ENCODE assay signal across 1 cellular context in the genomic region with DNA sequence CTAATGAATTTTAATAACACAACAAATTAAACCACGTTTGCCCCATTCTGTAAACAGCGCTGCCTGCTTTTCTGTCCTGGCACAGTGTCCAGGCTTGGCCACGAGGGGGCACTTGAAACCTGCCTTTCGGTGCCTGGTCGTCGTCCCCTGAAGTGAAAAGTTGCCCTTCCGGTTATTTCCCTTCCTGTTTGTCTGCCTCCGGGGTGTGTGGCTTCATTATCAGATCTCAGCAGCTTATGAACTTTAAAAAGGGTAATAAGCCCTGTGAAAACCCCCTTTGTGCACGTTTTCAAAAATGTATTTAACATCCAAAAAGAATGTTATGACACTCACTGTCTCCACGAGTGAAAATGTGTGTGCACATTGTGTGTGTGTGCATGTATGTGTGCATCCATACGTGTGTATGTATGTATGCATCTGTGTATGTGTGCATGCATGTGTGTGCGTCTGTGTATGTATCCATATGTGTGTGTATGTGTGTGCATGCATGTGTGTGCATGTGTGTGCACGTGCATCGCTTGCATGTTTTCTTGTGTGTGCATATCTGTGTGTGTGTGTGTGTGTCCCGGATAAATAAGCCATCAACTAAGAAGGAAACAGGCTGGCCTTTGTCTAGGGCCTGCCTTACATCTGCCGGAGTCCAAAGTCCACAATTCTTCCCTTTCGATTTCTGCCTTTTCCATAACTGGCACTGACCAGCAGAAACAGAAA.
TF ChIP-seq lines count a peak whose summit lies in the region.

No MANE protein-coding gene starts in this region.

TF ChIP-seq in K562, 482 proteins besides CTCF, POLR2A, EP300 and RAD21 (continued from another document and continues in another):
- TF ChIP-seq, protein P1, sequence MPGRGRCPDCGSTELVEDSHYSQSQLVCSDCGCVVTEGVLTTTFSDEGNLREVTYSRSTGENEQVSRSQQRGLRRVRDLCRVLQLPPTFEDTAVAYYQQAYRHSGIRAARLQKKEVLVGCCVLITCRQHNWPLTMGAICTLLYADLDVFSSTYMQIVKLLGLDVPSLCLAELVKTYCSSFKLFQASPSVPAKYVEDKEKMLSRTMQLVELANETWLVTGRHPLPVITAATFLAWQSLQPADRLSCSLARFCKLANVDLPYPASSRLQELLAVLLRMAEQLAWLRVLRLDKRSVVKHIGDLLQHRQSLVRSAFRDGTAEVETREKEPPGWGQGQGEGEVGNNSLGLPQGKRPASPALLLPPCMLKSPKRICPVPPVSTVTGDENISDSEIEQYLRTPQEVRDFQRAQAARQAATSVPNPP (IDR thresholded peaks at IDR 0.05; ENCODE audit: borderline replicate concordance, insufficient read depth, insufficient read length) = no peak
- TF ChIP-seq ZBTB7A (IDR thresholded peaks at IDR 0.05; ENCODE audit: borderline replicate concordance, control insufficient read depth, low read depth, low read length) = no peak
- no peak for TF ChIP-seq HIVEP1 (CRISPR knock-in tag; IDR thresholded peaks at IDR 0.05)
- no peak for TF ChIP-seq SRSF7 (optimal IDR thresholded peaks at IDR 0.05; ENCODE audit: low read depth, low read length)
- no peak for TF ChIP-seq FOXP1 (CRISPR knock-in tag; IDR thresholded peaks at IDR 0.05)
- TF ChIP-seq ZNF717 (CRISPR knock-in tag; IDR thresholded peaks at IDR 0.05) = no peak
- TF ChIP-seq SAFB (IDR thresholded peaks at IDR 0.05; ENCODE audit: borderline replicate concordance, low read depth, low read length) = no peak
- TF ChIP-seq NR2C2 (CRISPR knock-in tag; IDR thresholded peaks at IDR 0.05) = no peak
- peak; percentile 88 for TF ChIP-seq NR2C2 (tag; IDR thresholded peaks at IDR 0.05)
- TF ChIP-seq, protein P2, sequence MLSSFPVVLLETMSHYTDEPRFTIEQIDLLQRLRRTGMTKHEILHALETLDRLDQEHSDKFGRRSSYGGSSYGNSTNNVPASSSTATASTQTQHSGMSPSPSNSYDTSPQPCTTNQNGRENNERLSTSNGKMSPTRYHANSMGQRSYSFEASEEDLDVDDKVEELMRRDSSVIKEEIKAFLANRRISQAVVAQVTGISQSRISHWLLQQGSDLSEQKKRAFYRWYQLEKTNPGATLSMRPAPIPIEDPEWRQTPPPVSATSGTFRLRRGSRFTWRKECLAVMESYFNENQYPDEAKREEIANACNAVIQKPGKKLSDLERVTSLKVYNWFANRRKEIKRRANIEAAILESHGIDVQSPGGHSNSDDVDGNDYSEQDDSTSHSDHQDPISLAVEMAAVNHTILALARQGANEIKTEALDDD (IDR thresholded peaks at IDR 0.05) = no peak
- peak; percentile 73 to 75 for TF ChIP-seq FOXK2 (conservative IDR thresholded peaks at IDR 0.05 in 1 of 2, IDR thresholded peaks at IDR 0.05 in 1 of 2; ENCODE audit: low read depth in 2 of 2)
- TF ChIP-seq SRSF1 (IDR thresholded peaks at IDR 0.05; ENCODE audit: low read depth, low read length) = no peak
- no peak for TF ChIP-seq RBM17 (IDR thresholded peaks at IDR 0.05; ENCODE audit: borderline replicate concordance, low read depth, low read length)
- no peak for TF ChIP-seq HDAC3 (IDR thresholded peaks at IDR 0.05; ENCODE audit: borderline replicate concordance, partially characterized antibody)
- TF ChIP-seq RUNX1 (IDR thresholded peaks at IDR 0.05; ENCODE audit: low read depth) = no peak
- TF ChIP-seq EP400 (IDR thresholded peaks at IDR 0.05) = no peak
- peak in 1 of 2 experiments; percentile 40; a peak in 1 of 4 replicates for TF ChIP-seq RCOR1 (IDR thresholded peaks at IDR 0.05; ENCODE audit: borderline replicate concordance in 1 of 2, low read depth in 2 of 2, low read length in 2 of 2)
- TF ChIP-seq, protein P3, sequence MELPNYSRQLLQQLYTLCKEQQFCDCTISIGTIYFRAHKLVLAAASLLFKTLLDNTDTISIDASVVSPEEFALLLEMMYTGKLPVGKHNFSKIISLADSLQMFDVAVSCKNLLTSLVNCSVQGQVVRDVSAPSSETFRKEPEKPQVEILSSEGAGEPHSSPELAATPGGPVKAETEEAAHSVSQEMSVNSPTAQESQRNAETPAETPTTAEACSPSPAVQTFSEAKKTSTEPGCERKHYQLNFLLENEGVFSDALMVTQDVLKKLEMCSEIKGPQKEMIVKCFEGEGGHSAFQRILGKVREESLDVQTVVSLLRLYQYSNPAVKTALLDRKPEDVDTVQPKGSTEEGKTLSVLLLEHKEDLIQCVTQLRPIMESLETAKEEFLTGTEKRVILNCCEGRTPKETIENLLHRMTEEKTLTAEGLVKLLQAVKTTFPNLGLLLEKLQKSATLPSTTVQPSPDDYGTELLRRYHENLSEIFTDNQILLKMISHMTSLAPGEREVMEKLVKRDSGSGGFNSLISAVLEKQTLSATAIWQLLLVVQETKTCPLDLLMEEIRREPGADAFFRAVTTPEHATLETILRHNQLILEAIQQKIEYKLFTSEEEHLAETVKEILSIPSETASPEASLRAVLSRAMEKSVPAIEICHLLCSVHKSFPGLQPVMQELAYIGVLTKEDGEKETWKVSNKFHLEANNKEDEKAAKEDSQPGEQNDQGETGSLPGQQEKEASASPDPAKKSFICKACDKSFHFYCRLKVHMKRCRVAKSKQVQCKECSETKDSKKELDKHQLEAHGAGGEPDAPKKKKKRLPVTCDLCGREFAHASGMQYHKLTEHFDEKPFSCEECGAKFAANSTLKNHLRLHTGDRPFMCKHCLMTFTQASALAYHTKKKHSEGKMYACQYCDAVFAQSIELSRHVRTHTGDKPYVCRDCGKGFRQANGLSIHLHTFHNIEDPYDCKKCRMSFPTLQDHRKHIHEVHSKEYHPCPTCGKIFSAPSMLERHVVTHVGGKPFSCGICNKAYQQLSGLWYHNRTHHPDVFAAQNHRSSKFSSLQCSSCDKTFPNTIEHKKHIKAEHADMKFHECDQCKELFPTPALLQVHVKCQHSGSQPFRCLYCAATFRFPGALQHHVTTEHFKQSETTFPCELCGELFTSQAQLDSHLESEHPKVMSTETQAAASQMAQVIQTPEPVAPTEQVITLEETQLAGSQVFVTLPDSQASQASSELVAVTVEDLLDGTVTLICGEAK (IDR thresholded peaks at IDR 0.05) = peak; percentile 79
- TF ChIP-seq, protein P3 (CRISPR knock-in tag; IDR thresholded peaks at IDR 0.05) = no peak
- TF ChIP-seq ZFP36 (IDR thresholded peaks at IDR 0.05; ENCODE audit: low read depth, low read length, partially characterized antibody) = no peak
- TF ChIP-seq SMAD1 (IDR thresholded peaks at IDR 0.05; ENCODE audit: low read depth, low read length, partially characterized antibody) = no peak
- no peak for TF ChIP-seq SMARCA4 (IDR thresholded peaks at IDR 0.05)
- TF ChIP-seq SPI1 (IDR thresholded peaks at IDR 0.05; ENCODE audit: borderline replicate concordance, low read depth, low read length) = peak; percentile 75; the same call in 1 of the 2 replicates
- TF ChIP-seq, protein P4, sequence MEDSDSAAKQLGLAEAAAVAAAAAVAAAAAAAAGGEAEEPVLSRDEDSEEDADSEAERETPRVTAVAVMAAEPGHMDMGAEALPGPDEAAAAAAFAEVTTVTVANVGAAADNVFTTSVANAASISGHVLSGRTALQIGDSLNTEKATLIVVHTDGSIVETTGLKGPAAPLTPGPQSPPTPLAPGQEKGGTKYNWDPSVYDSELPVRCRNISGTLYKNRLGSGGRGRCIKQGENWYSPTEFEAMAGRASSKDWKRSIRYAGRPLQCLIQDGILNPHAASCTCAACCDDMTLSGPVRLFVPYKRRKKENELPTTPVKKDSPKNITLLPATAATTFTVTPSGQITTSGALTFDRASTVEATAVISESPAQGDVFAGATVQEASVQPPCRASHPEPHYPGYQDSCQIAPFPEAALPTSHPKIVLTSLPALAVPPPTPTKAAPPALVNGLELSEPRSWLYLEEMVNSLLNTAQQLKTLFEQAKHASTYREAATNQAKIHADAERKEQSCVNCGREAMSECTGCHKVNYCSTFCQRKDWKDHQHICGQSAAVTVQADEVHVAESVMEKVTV (CRISPR knock-in tag; IDR thresholded peaks at IDR 0.05) = peak; percentile 90
- TF ChIP-seq ZNF184 (CRISPR knock-in tag; IDR thresholded peaks at IDR 0.05) = no peak
- TF ChIP-seq SMC3 (conservative IDR thresholded peaks at IDR 0.05; ENCODE audit: insufficient read depth, low read depth, low read length) = peak; percentile 90
- TF ChIP-seq HDGF (IDR thresholded peaks at IDR 0.05) = no peak
- TF ChIP-seq DACH1 (IDR thresholded peaks at IDR 0.05; ENCODE audit: partially characterized antibody) = no peak
- no peak for TF ChIP-seq BDP1 (IDR thresholded peaks at IDR 0.05; ENCODE audit: insufficient read depth, insufficient read length)
- TF ChIP-seq, protein P5, sequence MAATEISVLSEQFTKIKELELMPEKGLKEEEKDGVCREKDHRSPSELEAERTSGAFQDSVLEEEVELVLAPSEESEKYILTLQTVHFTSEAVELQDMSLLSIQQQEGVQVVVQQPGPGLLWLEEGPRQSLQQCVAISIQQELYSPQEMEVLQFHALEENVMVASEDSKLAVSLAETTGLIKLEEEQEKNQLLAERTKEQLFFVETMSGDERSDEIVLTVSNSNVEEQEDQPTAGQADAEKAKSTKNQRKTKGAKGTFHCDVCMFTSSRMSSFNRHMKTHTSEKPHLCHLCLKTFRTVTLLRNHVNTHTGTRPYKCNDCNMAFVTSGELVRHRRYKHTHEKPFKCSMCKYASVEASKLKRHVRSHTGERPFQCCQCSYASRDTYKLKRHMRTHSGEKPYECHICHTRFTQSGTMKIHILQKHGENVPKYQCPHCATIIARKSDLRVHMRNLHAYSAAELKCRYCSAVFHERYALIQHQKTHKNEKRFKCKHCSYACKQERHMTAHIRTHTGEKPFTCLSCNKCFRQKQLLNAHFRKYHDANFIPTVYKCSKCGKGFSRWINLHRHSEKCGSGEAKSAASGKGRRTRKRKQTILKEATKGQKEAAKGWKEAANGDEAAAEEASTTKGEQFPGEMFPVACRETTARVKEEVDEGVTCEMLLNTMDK (IDR thresholded peaks at IDR 0.05; ENCODE audit: borderline replicate concordance, insufficient read depth, low read depth, low read length, poor library complexity, severe bottlenecking) = peak; percentile 43
- TF ChIP-seq BHLHE40 (IDR thresholded peaks at IDR 0.05; ENCODE audit: low read length) = no peak
- no peak for TF ChIP-seq SOX6 (IDR thresholded peaks at IDR 0.05)
- TF ChIP-seq ZNF696 (CRISPR knock-in tag; conservative IDR thresholded peaks at IDR 0.05) = no peak
- TF ChIP-seq ZC3H4 (CRISPR knock-in tag; IDR thresholded peaks at IDR 0.05; ENCODE audit: borderline replicate concordance) = no peak
- TF ChIP-seq GATA2 (CRISPR knock-in tag; IDR thresholded peaks at IDR 0.05) = no peak
- peak; percentile 86 for TF ChIP-seq GABPA (tag; conservative IDR thresholded peaks at IDR 0.05; ENCODE audit: low read depth)
- TF ChIP-seq MCM7 (IDR thresholded peaks at IDR 0.05) = no peak
- no peak for TF ChIP-seq MEIS2 (IDR thresholded peaks at IDR 0.05; ENCODE audit: partially characterized antibody)
- TF ChIP-seq, protein P6, sequence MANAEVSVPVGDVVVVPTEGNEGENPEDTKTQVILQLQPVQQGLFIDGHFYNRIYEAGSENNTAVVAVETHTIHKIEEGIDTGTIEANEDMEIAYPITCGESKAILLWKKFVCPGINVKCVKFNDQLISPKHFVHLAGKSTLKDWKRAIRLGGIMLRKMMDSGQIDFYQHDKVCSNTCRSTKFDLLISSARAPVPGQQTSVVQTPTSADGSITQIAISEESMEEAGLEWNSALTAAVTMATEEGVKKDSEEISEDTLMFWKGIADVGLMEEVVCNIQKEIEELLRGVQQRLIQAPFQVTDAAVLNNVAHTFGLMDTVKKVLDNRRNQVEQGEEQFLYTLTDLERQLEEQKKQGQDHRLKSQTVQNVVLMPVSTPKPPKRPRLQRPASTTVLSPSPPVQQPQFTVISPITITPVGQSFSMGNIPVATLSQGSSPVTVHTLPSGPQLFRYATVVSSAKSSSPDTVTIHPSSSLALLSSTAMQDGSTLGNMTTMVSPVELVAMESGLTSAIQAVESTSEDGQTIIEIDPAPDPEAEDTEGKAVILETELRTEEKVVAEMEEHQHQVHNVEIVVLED (CRISPR knock-in tag; IDR thresholded peaks at IDR 0.05) = no peak
- no peak for TF ChIP-seq ESRRB (CRISPR knock-in tag; IDR thresholded peaks at IDR 0.05; ENCODE audit: borderline replicate concordance)
- 0 out of 4 replicates have a peak, but pooled peaks of 1 of the 2 experiments have one; percentile 6 for TF ChIP-seq NRF1 (conservative IDR thresholded peaks at IDR 0.05 in 1 of 2, IDR thresholded peaks at IDR 0.05 in 1 of 2)
- TF ChIP-seq, protein P7, sequence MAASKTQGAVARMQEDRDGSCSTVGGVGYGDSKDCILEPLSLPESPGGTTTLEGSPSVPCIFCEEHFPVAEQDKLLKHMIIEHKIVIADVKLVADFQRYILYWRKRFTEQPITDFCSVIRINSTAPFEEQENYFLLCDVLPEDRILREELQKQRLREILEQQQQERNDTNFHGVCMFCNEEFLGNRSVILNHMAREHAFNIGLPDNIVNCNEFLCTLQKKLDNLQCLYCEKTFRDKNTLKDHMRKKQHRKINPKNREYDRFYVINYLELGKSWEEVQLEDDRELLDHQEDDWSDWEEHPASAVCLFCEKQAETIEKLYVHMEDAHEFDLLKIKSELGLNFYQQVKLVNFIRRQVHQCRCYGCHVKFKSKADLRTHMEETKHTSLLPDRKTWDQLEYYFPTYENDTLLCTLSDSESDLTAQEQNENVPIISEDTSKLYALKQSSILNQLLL (CRISPR knock-in tag; IDR thresholded peaks at IDR 0.05; ENCODE audit: borderline replicate concordance) = no peak
- TF ChIP-seq ZBTB8A (IDR thresholded peaks at IDR 0.05; ENCODE audit: partially characterized antibody) = no peak
- TF ChIP-seq, protein P8, sequence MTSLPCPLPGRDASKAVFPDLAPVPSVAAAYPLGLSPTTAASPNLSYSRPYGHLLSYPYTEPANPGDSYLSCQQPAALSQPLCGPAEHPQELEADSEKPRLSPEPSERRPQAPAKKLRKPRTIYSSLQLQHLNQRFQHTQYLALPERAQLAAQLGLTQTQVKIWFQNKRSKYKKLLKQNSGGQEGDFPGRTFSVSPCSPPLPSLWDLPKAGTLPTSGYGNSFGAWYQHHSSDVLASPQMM (CRISPR knock-in tag; IDR thresholded peaks at IDR 0.05) = no peak
- TF ChIP-seq PHTF2 (CRISPR knock-in tag; IDR thresholded peaks at IDR 0.05) = no peak
